8 cellular contexts compared by ENCODE assay signal in the genomic region with DNA sequence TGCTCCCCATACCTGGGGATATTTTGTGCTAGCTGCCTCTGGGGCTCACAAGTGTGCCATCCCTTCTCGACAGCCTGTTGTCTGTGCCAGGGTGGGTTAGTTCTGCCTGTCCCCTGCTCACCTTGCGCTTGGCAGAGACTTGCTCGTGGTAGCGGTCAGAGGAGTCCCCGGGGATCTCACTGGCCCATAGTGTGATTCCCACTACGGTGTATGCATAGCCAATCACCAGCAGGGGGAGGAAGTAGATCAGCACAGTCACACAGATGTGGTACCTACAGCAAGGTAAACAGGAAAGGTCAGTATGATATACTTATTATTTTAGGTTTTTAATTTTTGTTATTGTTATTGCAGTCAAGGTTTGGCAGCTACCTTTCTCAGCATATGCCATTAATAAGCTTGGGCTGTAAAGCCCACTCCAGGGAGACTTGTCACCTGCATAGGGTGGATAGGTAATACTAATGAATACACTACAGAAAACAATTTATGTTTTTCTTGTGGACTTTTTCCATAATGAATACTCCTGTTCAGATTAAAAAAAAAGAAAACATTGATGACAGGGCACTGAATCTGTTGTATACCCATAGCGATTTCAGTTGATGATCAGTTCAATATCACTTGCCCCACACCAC.
A peak's percentile ranks its signal among the peaks of the same experiment; 100 is the strongest.
DNase-seq lines count a peak whose midpoint lies in the region; ATAC-seq, FAIRE-seq and TF ChIP-seq lines count a peak whose summit lies in the region.

No MANE protein-coding gene starts in this region.

- peak; percentile 73 to 89 for TF ChIP-seq CTCF in Caco-2 (IDR thresholded peaks at IDR 0.05; ENCODE audit: insufficient read depth in 1 of 2, low read depth in 1 of 2, low read length in 1 of 2, severe bottlenecking in 1 of 2, unreplicated experiment in 1 of 2)
- TF ChIP-seq CTCF in K562 (IDR thresholded peaks at IDR 0.05 in 2 of 3, conservative IDR thresholded peaks at IDR 0.05 in 1 of 3; ENCODE audit: insufficient read depth in 2 of 3, low read depth in 1 of 3, low read length in 3 of 3): peak; percentile 65 to 79 (median 70)

- TF ChIP-seq EP300 in K562 (IDR thresholded peaks at IDR 0.05; ENCODE audit: low read length): no peak

- no peak overlapping the region for H3K18ac ChIP-seq in mesendoderm (ENCODE audit: low read length)

- no peak overlapping the region for H3K4ac ChIP-seq in mesendoderm (ENCODE audit: low read depth, low read length)

- no peak overlapping the region for H2AK5ac ChIP-seq in mesendoderm (ENCODE audit: low read length)

- peak overlapping the region; percentile 80 for H3K56ac ChIP-seq in mesendoderm (ENCODE audit: low read length)

- H3K4me2 ChIP-seq in K562 (ENCODE audit: insufficient read depth, low read length): no peak overlapping the region
- no peak overlapping the region for H3K4me2 ChIP-seq in mesendoderm (ENCODE audit: low read length)

- H3K9ac ChIP-seq in K562 (ENCODE audit: insufficient read depth in 1 of 2, low read depth in 2 of 2, low read length in 2 of 2) (peak overlapping the region in 1 of 2 experiments; percentile 56; a peak in 1 of 4 replicates), mesendoderm (ENCODE audit: low read length) (peak overlapping the region; percentile 39)

- H3K9me3 ChIP-seq in Caco-2 (no peaks in the 10 kb centered on the region), K562 (replicated peaks; ENCODE audit: control insufficient read depth, insufficient read depth, low read depth, low read length) (no peaks in the 10 kb centered on the region), T-helper 17 cell (ENCODE audit: control insufficient read depth, low read length, poor library complexity, severe bottlenecking) (no peaks in the 10 kb centered on the region)

- peak; percentile 62 for FAIRE-seq in K562 (lab: Jason Lieb, UNC)

- H3K9me1 ChIP-seq in K562 (ENCODE audit: control insufficient read depth, insufficient read depth, low read length): no peaks in the 10 kb centered on the region

- H3K79me2 ChIP-seq in K562 (ENCODE audit: control insufficient read depth, insufficient read depth, low read length): no peaks in the 10 kb centered on the region
- no peaks in the 10 kb centered on the region for H3K79me2 ChIP-seq in mesendoderm (ENCODE audit: control insufficient read depth, insufficient read depth, low read length)

- DNase-seq in Caco-2: peak; percentile 55 to 60
- DNase-seq in NCI-H2107 treated with DMSO at 0.1 percent for 48 hours (lab: John Stamatoyannopoulos, UW; ENCODE audit: unreplicated experiment): peak; percentile 44
- DNase-seq in K562 (ENCODE audit: extremely low read depth in 1 of 4, low spot score in 3 of 4): peak; percentile 52 to 57 (median 54)
- peak; percentile 80 for DNase-seq in mesendoderm
- no peak for DNase-seq in activated T-cell treated with anti-CD3 and anti-CD28 coated beads, Interleukin-2, amount 50 U/mL, for 1 hour
- no peak for DNase-seq in T-helper 17 cell

- H3K79me1 ChIP-seq in mesendoderm (ENCODE audit: low read length): no peaks in the 10 kb centered on the region

- in situ Hi-C loops in K562 (cut with MboI): loop anchor here (25.0 kb wide), 1 partner anchor 559 kb away; no protein-coding TSS in a partner anchor

- no peaks in the 10 kb centered on the region for H3K4me1 ChIP-seq in Caco-2
- no peaks in the 10 kb centered on the region for H3K4me1 ChIP-seq in K562 (replicated peaks in 1 of 2; ENCODE audit: control insufficient read depth in 2 of 2, insufficient read depth in 2 of 2, low read length in 2 of 2)
- H3K4me1 ChIP-seq in mesendoderm (ENCODE audit: control insufficient read depth, low read depth, low read length): peaks cover 14% of the 10 kb centered on the region

- H2AFZ ChIP-seq in K562 (ENCODE audit: low read depth, low read length): no peak overlapping the region

- no peak overlapping the region for H3K27ac Mint-ChIP-seq in Caco-2 (ENCODE audit: unreplicated experiment)
- H3K27ac Mint-ChIP-seq in T-helper 17 cell: no peak overlapping the region

- H2BK15ac ChIP-seq in mesendoderm (replicated peaks; ENCODE audit: low read depth): no peak overlapping the region

- H4K8ac ChIP-seq in mesendoderm (ENCODE audit: low read depth, low read length): no peak overlapping the region

- WGBS in K562 (ENCODE audit: insufficient coverage, low coverage, missing lambda C conversion rate): 0% methylated on average over 7 of the region's 7 CpGs
- no CpG with 5 or more reads among the region's 7 CpGs for WGBS in mesendoderm (ENCODE audit: extremely low coverage, insufficient coverage, low lambda C conversion rate)

- no peak overlapping the region for H3K4me3 Mint-ChIP-seq in Caco-2 (ENCODE audit: unreplicated experiment)
- no peak overlapping the region for H3K4me3 Mint-ChIP-seq in T-helper 17 cell

- no peak overlapping the region for H3K23ac ChIP-seq in mesendoderm (ENCODE audit: low read length)

- no peak for TF ChIP-seq POLR2A in K562 (conservative IDR thresholded peaks at IDR 0.05)

- no peak overlapping the region for H4K5ac ChIP-seq in mesendoderm (ENCODE audit: low read length)

- peak overlapping the region; percentile 58 for H2BK5ac ChIP-seq in mesendoderm (ENCODE audit: low read length)

- POLR2A ChIA-PET in Caco-2 (lab: Charles Lee): no interaction called here
- POLR2A ChIA-PET in K562 (lab: Yijun Ruan, JAX): interaction anchor here (0.6 kb wide), 1 partner anchor 283 kb away, joined by 3 read pairs; no protein-coding TSS in a partner anchor

- no peaks in the 10 kb centered on the region for H3K27me3 Mint-ChIP-seq in Caco-2 (ENCODE audit: insufficient read depth, unreplicated experiment)
- H3K27me3 Mint-ChIP-seq in T-helper 17 cell: no peaks in the 10 kb centered on the region

- no peaks in the 10 kb centered on the region for H4K20me1 ChIP-seq in K562 (replicated peaks; ENCODE audit: control insufficient read depth, insufficient read depth, low read length)

- CTCF ChIA-PET in Caco-2 (lab: Charles Lee): no interaction called here
- CTCF ChIA-PET in K562 (lab: Yijun Ruan, JAX; ENCODE audit: low intra/inter-chr PET ratio): interaction anchor here (0.9 kb wide), 1 partner anchor 11 kb away, joined by 3 read pairs; no protein-coding TSS in a partner anchor

- H3K36me3 ChIP-seq in Caco-2 (ENCODE audit: control insufficient read depth, insufficient read depth, low read length): no peaks in the 10 kb centered on the region
- H3K36me3 ChIP-seq in K562 (ENCODE audit: control insufficient read depth, insufficient read depth, low read length): no peaks in the 10 kb centered on the region
- H3K36me3 ChIP-seq in mesendoderm (ENCODE audit: control insufficient read depth, insufficient read depth, low read length): no peaks in the 10 kb centered on the region

- H3K9me3 Mint-ChIP-seq in Caco-2 (ENCODE audit: unreplicated experiment): no peaks in the 10 kb centered on the region

- H3K27ac ChIP-seq in K562 (ENCODE audit: extremely low read depth, low read depth, low read length) (no peak overlapping the region), mesendoderm (ENCODE audit: low read depth, low read length) (no peak overlapping the region)

- H3K4me1 Mint-ChIP-seq in Caco-2 (ENCODE audit: low read depth, unreplicated experiment) (no peaks in the 10 kb centered on the region), T-helper 17 cell (no peaks in the 10 kb centered on the region)

- H3K27me3 ChIP-seq in Caco-2 (replicated peaks; ENCODE audit: control insufficient read depth, insufficient read depth, low read length) (no peaks in the 10 kb centered on the region), K562 (ENCODE audit: control insufficient read depth in 2 of 2, insufficient read depth in 2 of 2, low read length in 2 of 2) (peaks cover 4 to 24% of the 10 kb centered on the region in 2 experiments; a peak in 3 of 5 replicates), mesendoderm (ENCODE audit: insufficient read depth, low read length, poor library complexity) (no peaks in the 10 kb centered on the region)

- no peak overlapping the region for H3K4me3 ChIP-seq in Caco-2 (ENCODE audit: low read depth, low read length)
- H3K4me3 ChIP-seq in K562: no peak overlapping the region
- H3K4me3 ChIP-seq in mesendoderm (ENCODE audit: low read length): no peak overlapping the region

- no peaks in the 10 kb centered on the region for H3K36me3 Mint-ChIP-seq in Caco-2 (ENCODE audit: insufficient read depth, unreplicated experiment)
- H3K36me3 Mint-ChIP-seq in T-helper 17 cell (ENCODE audit: low read depth): no peaks in the 10 kb centered on the region

- BruUV-seq in Caco-2 (replicated peaks; lab: Mats Ljungman, UMichigan) (no TSS peak), K562 (replicated peaks; lab: Mats Ljungman, UMichigan) (no TSS peak)

- intact Hi-C loops in Caco-2 (cut with micrococcal nuclease; ENCODE audit: unreplicated experiment): loop anchor here (1.0 to 5.0 kb wide), 2 partner anchors 189 to 351 kb away; no protein-coding TSS in a partner anchor
- intact Hi-C loops in K562 (cut with micrococcal nuclease): loop anchor here (5.0 kb wide), 1 partner anchor 131 kb away; no protein-coding TSS in a partner anchor

- TF ChIP-seq RAD21 in K562 (CRISPR knock-in tag; conservative IDR thresholded peaks at IDR 0.05 in 1 of 2, IDR thresholded peaks at IDR 0.05 in 1 of 2): peak; percentile 36 to 69; a peak in 2 of 4 replicates

- no peak overlapping the region for H2BK120ac ChIP-seq in mesendoderm (ENCODE audit: low read depth, low read length)

- ATAC-seq in GM18858 (IDR thresholded peaks at IDR 0.05; ENCODE audit: unreplicated experiment) (peak; percentile 65), HG02938 (IDR thresholded peaks at IDR 0.05; ENCODE audit: unreplicated experiment) (peak; percentile 49), K562 (peak; percentile 99), T-helper 17 cell (no peak)

TF ChIP-seq in K562, 482 proteins besides CTCF, POLR2A, EP300 and RAD21:
- TF ChIP-seq SIN3B (IDR thresholded peaks at IDR 0.05; ENCODE audit: low read depth) (no peak), CREM (IDR thresholded peaks at IDR 0.05; ENCODE audit: low read depth) (peak; percentile 40; the same call in 1 of the 2 replicates), SMC3 (conservative IDR thresholded peaks at IDR 0.05; ENCODE audit: insufficient read depth, low read depth, low read length) (peak; percentile 52; the same call in 1 of the 2 replicates), SETDB1 (IDR thresholded peaks at IDR 0.05; ENCODE audit: low read length) (no peak)

Comparison
In these comparisons a context has a peak if more than half of its experiments do, and no peak if none do; other contexts are left out.
1. DNase-seq: peak in Caco-2 (2 of 2), NCI-H2107 treated with DMSO at 0.1 percent for 48 hours (single experiment), K562 (4 of 4) and mesendoderm (single experiment); none in activated T-cell treated with anti-CD3 and anti-CD28 coated beads, Interleukin-2, amount 50 U/mL, for 1 hour (single experiment) and T-helper 17 cell (0 of 3).